Comparison of ENCODE assay signal across 2 cellular contexts in the genomic region with DNA sequence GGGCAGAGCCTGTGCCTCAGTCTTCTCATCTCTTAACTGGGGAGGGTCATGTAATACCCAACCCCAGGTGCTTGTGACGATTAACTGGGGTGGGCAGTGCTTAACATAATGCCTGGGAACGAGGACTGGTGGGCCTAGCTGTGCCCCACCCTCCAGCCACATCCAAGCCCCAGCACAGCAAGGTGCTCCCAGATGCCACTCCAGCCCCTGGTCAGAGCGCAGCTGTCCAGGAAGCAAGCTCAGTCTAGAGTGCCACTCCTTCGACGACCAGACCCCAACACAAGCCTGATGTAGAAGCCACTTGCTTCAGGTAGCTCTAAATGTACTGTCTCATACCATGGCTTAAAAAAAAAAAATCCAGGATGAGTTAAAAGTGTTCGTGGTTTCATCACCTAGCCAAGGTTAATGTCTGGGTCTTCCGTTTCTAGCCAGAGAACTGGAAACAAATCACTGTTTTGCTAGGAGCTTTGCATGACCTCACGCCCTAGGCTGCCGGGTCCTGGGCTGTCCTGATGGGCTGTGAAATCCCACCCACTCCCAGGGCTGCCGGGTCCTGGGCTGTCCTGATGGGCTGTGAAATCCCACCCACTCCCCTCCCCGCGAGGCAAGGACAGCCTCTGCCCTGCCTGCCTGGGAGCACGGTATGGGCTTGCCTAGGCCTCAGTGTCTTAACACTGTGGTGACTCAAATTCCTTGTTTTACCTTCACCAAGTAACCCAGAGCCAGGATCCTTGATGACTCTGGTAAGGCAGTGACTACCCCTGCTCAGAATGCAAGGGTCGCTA.
TF ChIP-seq lines count a peak whose summit lies in the region.

No MANE protein-coding gene starts in this region.

TF ChIP-seq in SK-N-SH treated with all-trans-retinoic acid at 6 μM for 48 hours, 23 proteins besides CTCF, POLR2A, EP300 and RAD21 (continued from another document):
- TF ChIP-seq POU6F1 (CRISPR knock-in tag; IDR thresholded peaks at IDR 0.05; ENCODE audit: borderline replicate concordance, low read depth) (no peak), ARNTL (CRISPR knock-in tag; IDR thresholded peaks at IDR 0.05; ENCODE audit: borderline replicate concordance, low read depth) (no peak), ZFP3 (CRISPR knock-in tag; IDR thresholded peaks at IDR 0.05) (no peak), ZC3H10 (CRISPR knock-in tag; IDR thresholded peaks at IDR 0.05) (no peak), ESRRG (CRISPR knock-in tag; IDR thresholded peaks at IDR 0.05) (no peak), CSDC2 (CRISPR knock-in tag; IDR thresholded peaks at IDR 0.05) (no peak)

TF ChIP-seq in SK-N-SH, 30 proteins besides CTCF, POLR2A, EP300 and RAD21:
- TF ChIP-seq USF2 (IDR thresholded peaks at IDR 0.05; ENCODE audit: borderline replicate concordance, low read depth, low read length) = no peak
- TF ChIP-seq EZH2phosphoT487 (IDR thresholded peaks at IDR 0.05; ENCODE audit: borderline replicate concordance, low read depth) = no peak
- no peak for TF ChIP-seq JUND (IDR thresholded peaks at IDR 0.05)
- TF ChIP-seq PBX3 (IDR thresholded peaks at IDR 0.05) = no peak
- TF ChIP-seq, protein P1, sequence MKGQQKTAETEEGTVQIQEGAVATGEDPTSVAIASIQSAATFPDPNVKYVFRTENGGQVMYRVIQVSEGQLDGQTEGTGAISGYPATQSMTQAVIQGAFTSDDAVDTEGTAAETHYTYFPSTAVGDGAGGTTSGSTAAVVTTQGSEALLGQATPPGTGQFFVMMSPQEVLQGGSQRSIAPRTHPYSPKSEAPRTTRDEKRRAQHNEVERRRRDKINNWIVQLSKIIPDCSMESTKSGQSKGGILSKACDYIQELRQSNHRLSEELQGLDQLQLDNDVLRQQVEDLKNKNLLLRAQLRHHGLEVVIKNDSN (IDR thresholded peaks at IDR 0.05; ENCODE audit: borderline replicate concordance, low read depth) = no peak
- no peak for TF ChIP-seq FOXM1 (IDR thresholded peaks at IDR 0.05; ENCODE audit: low read depth)
- TF ChIP-seq RFX5 (IDR thresholded peaks at IDR 0.05; ENCODE audit: low read length) = no peak
- TF ChIP-seq SMC3 (IDR thresholded peaks at IDR 0.05; ENCODE audit: low read depth, low read length) = no peak
- TF ChIP-seq TCF12 (IDR thresholded peaks at IDR 0.05) = no peak
- no peak for TF ChIP-seq NFIC (IDR thresholded peaks at IDR 0.05; ENCODE audit: borderline replicate concordance)
- TF ChIP-seq IRF3 (IDR thresholded peaks at IDR 0.05; ENCODE audit: low read depth, low read length) = no peak
- no peak for TF ChIP-seq GABPA (IDR thresholded peaks at IDR 0.05; ENCODE audit: low read depth)
- no peak for TF ChIP-seq RXRA (IDR thresholded peaks at IDR 0.05; ENCODE audit: borderline replicate concordance, low read depth)
